ENCODE assay signal across 20 cellular contexts in genomic region chr9:36928210-36928609, GRCh38.
DNase-seq lines count a peak whose midpoint lies in the region; ATAC-seq, FAIRE-seq and TF ChIP-seq lines count a peak whose summit lies in the region.
"Had no signal": no experiment of that assay in that cellular context is flagged by ENCODE, and none has a peak within 500 bp of the region (broad histone marks: within the 10 kb centered on the region; RNA-seq: fewer than 3 reads in every experiment).

No MANE protein-coding gene starts in this region.

- H2BK120ac ChIP-seq in H1 (replicated peaks; ENCODE audit: low read depth, low read length) = no peak overlapping the region

- H3K14ac ChIP-seq in H1 (ENCODE audit: insufficient read length) = no peak overlapping the region

- no peak overlapping the region for H2AFZ ChIP-seq in H1 (ENCODE audit: low read length)

- no peak overlapping the region for H3K18ac ChIP-seq in H1 (ENCODE audit: extremely low read depth, low read length)

- no peak overlapping the region for H2BK12ac ChIP-seq in H1 (ENCODE audit: low read depth, low read length)

- no peak overlapping the region for H2BK15ac ChIP-seq in H1 (ENCODE audit: low read length)

- no peaks in the 10 kb centered on the region for H3K9me3 ChIP-seq in H1 (ENCODE audit: insufficient read depth in 2 of 2, low read depth in 1 of 2, low read length in 1 of 2)
- H3K9me3 ChIP-seq: thoracic aorta had no signal

- H3K9me3 Mint-ChIP-seq in activated T-cell treated with anti-CD3 and anti-CD28 coated beads, Interleukin-2, amount 50 U/mL, for 72 hours = peaks cover 3 to 5% of the 10 kb centered on the region in 2 donors

- no peak overlapping the region for H2BK20ac ChIP-seq in H1 (ENCODE audit: low read length)

- no peak for FAIRE-seq in H1 (lab: Jason Lieb, UNC)
- FAIRE-seq: K562 had no signal

- 92% methylated on average over 2 of the region's 2 CpGs; no CpG with 5 or more reads in 1 of the 2 experiments for WGBS in H1 (ENCODE audit: extremely low coverage in 1 of 2, insufficient coverage in 1 of 2, insufficient read length in 1 of 2, insufficient replicate concordance in 2 of 2, low coverage in 1 of 2, low lambda C conversion rate in 2 of 2, missing lambda C conversion rate in 1 of 2), 2 experiments

- ATAC-seq in activated T-cell treated with anti-CD3 and anti-CD28 coated beads, Interleukin-2, amount 50 U/mL, for 72 hours (replicated peaks in 1 of 2) = peak; percentile 5 to 6
- ATAC-seq: K562; naive thymus-derived CD8-positive, alpha-beta T cell; sciatic nerve had no signal

- no peak overlapping the region for H3K4me3 ChIP-seq in H1 (ENCODE audit: extremely low read depth in 1 of 4, insufficient read depth in 2 of 4, low read depth in 3 of 4, low read length in 4 of 4)
- H3K4me3 ChIP-seq: K562, thoracic aorta had no signal

- CTCF ChIA-PET in H1 (lab: Charles Lee; ENCODE audit: partially characterized antibody) = interaction anchor here (1.1 to 1.2 kb wide), 2 partner anchors 21 to 52 kb away, joined by 3 to 4 read pairs; no protein-coding TSS in a partner anchor

- H3K23me2 ChIP-seq in H1 (ENCODE audit: low read depth, low read length) = no peaks in the 10 kb centered on the region

- no peaks in the 10 kb centered on the region for H4K20me1 ChIP-seq in H1 (replicated peaks in 1 of 2; ENCODE audit: control insufficient read depth in 1 of 2, insufficient read depth in 2 of 2, low read length in 2 of 2)

- peaks cover 3 to 6% of the 10 kb centered on the region in 2 donors for H3K36me3 Mint-ChIP-seq in activated T-cell treated with anti-CD3 and anti-CD28 coated beads, Interleukin-2, amount 50 U/mL, for 72 hours (ENCODE audit: insufficient read depth in 2 of 2)
- H3K36me3 Mint-ChIP-seq: activated CD8-positive, alpha-beta memory T cell treated with anti-CD3 and anti-CD28 coated beads, Interleukin-2, amount 10 ng/mL, durations not matched to agents 7 days and 5 days; CD4-positive, alpha-beta memory T cell had no signal

- no peak overlapping the region for H3K9ac ChIP-seq in H1 (replicated peaks in 1 of 4; ENCODE audit: extremely low read depth in 1 of 4, low read depth in 3 of 4, low read length in 3 of 4)

- TF ChIP-seq RAD21 in H1 (IDR thresholded peaks at IDR 0.05 in 1 of 2, conservative IDR thresholded peaks at IDR 0.05 in 1 of 2; ENCODE audit: low read depth in 2 of 2, low read length in 2 of 2) = no peak

- H4K5ac ChIP-seq in H1 (ENCODE audit: insufficient read length, low read depth, low read length) = no peak overlapping the region

- no peak overlapping the region for H3K4ac ChIP-seq in H1 (replicated peaks; ENCODE audit: insufficient read length, low read depth, low read length)

- no peak overlapping the region for H4K91ac ChIP-seq in H1 (replicated peaks; ENCODE audit: insufficient read length, low read length)

- no peak overlapping the region for H2BK5ac ChIP-seq in H1 (ENCODE audit: low read depth, low read length)

- no peak overlapping the region for H3K27ac ChIP-seq in H1 (ENCODE audit: low read depth, low read length)
- H3K27ac ChIP-seq: epithelial cell of prostate, thoracic aorta had no signal

- H3K23ac ChIP-seq in H1 (ENCODE audit: insufficient read length) = no peak overlapping the region

- TF ChIP-seq EP300 in H1 (IDR thresholded peaks at IDR 0.05; ENCODE audit: borderline replicate concordance in 1 of 2, low read depth in 2 of 2, low read length in 2 of 2) = no peak

- TF ChIP-seq CTCF in H1 (IDR thresholded peaks at IDR 0.05; ENCODE audit: control extremely low read depth in 1 of 3, insufficient read depth in 1 of 3, low read depth in 1 of 3, low read length in 3 of 3) = no peak

- H3K79me2 ChIP-seq in H1 (ENCODE audit: control insufficient read depth in 1 of 2, insufficient read depth in 2 of 2, low read length in 2 of 2) = no peaks in the 10 kb centered on the region

- no peaks in the 10 kb centered on the region for H3K4me1 ChIP-seq in H1 (replicated peaks in 1 of 4; ENCODE audit: control insufficient read depth in 3 of 4, insufficient read depth in 4 of 4, low read length in 3 of 4)

- H3K27ac Mint-ChIP-seq in activated T-cell treated with anti-CD3 and anti-CD28 coated beads, Interleukin-2, amount 50 U/mL, for 72 hours = no peak overlapping the region
- H3K27ac Mint-ChIP-seq: CD4-positive, alpha-beta memory T cell had no signal

- no peaks in the 10 kb centered on the region for H3K79me1 ChIP-seq in H1 (ENCODE audit: low read depth, low read length)

- H3K36me3 ChIP-seq in H1 (ENCODE audit: control insufficient read depth in 2 of 4, insufficient read depth in 4 of 4, low read length in 3 of 4) = no peaks in the 10 kb centered on the region
- H3K36me3 ChIP-seq: thoracic aorta had no signal

- peaks cover 55% of the 10 kb centered on the region for H3K4me1 Mint-ChIP-seq in activated T-cell treated with anti-CD3 and anti-CD28 coated beads, Interleukin-2, amount 50 U/mL, for 72 hours (ENCODE audit: low read depth)

- no peak for TF ChIP-seq POLR2A in H1 (IDR thresholded peaks at IDR 0.05; ENCODE audit: control extremely low read depth in 1 of 2, low read depth in 2 of 2, low read length in 2 of 2)

- POLR2A ChIA-PET in H1 (lab: Charles Lee; ENCODE audit: partially characterized antibody) = no interaction called here

- no peak overlapping the region for H3K4me2 ChIP-seq in H1 (ENCODE audit: insufficient read depth in 1 of 2, low read depth in 2 of 2, low read length in 2 of 2)

- no peak for DNase-seq in activated T-cell treated with anti-CD3 and anti-CD28 coated beads, Interleukin-2, amount 50 U/mL, for 72 hours
- DNase-seq in activated T-cell treated with anti-CD3 and anti-CD28 coated beads for 4 hours = no peak
- peak; percentile 67 for DNase-seq in Daoy (ENCODE audit: low read depth)
- DNase-seq in NCI-H2029 treated with DMSO at 0.1 percent for 48 hours (lab: John Stamatoyannopoulos, UW) = peak; percentile 39
- DNase-seq in H1 (ENCODE audit: low read depth in 1 of 2, low spot score in 2 of 2) = no peak
- no peak for DNase-seq in iPS-NIHi11 (ENCODE audit: low spot score)
- DNase-seq in retina = no peak
- DNase-seq in DMS53 (lab: John Stamatoyannopoulos, UW) = no peak
- DNase-seq: activated CD4-positive, alpha-beta T cell treated with anti-CD3 and anti-CD28 coated beads for 1 hour; activated gamma-delta T cell treated with Interleukin-2 at 50 U/mL for 16 hours; CD4-positive, alpha-beta memory T cell; cerebellar nuclear complex; head of caudate nucleus; naive thymus-derived CD8-positive, alpha-beta T cell; NCI-H1694 had no signal

- H3K27me3 ChIP-seq in H1 (replicated peaks in 1 of 4; ENCODE audit: control insufficient read depth in 3 of 4, extremely low read depth in 1 of 4, insufficient read depth in 3 of 4, low read length in 3 of 4) = no peaks in the 10 kb centered on the region; a peak in 1 of 7 replicates

- H4K8ac ChIP-seq in H1 (ENCODE audit: extremely low read depth, insufficient read depth, low read length) = no peak overlapping the region

- H2AK5ac ChIP-seq in H1 (ENCODE audit: low read depth, low read length) = 0 out of 2 replicates have a peak overlapping the region, but pooled peaks have one; percentile 75

- peaks cover 48% of the 10 kb centered on the region for H3K27me3 Mint-ChIP-seq in activated T-cell treated with anti-CD3 and anti-CD28 coated beads, Interleukin-2, amount 50 U/mL, for 72 hours (ENCODE audit: low read depth)

- H3K4me3 Mint-ChIP-seq in activated T-cell treated with anti-CD3 and anti-CD28 coated beads, Interleukin-2, amount 50 U/mL, for 72 hours = peak overlapping the region; percentile 70 to 83
- H3K4me3 Mint-ChIP-seq: activated CD8-positive, alpha-beta memory T cell treated with anti-CD3 and anti-CD28 coated beads, Interleukin-2, amount 10 ng/mL, durations not matched to agents 7 days and 5 days; CD4-positive, alpha-beta memory T cell; naive thymus-derived CD8-positive, alpha-beta T cell had no signal

- H3K56ac ChIP-seq in H1 (replicated peaks; ENCODE audit: insufficient read length, low read depth, low read length) = no peak overlapping the region

TF ChIP-seq in H1, 55 proteins besides CTCF, POLR2A, EP300 and RAD21:
- TF ChIP-seq MAX (IDR thresholded peaks at IDR 0.05) (no peak), JUND (IDR thresholded peaks at IDR 0.05; ENCODE audit: low read length) (no peak), POLR2AphosphoS5 (IDR thresholded peaks at IDR 0.05; ENCODE audit: low read depth, low read length) (no peak), CBX8 (IDR thresholded peaks at IDR 0.05; ENCODE audit: borderline replicate concordance, low read depth, low read length) (no peak), RXRA (IDR thresholded peaks at IDR 0.05; ENCODE audit: insufficient read depth, low read depth, low read length) (no peak), BCL11A (IDR thresholded peaks at IDR 0.05; ENCODE audit: low read depth in 2 of 2, low read length in 2 of 2) (no peak)
- TF ChIP-seq, protein P1, sequence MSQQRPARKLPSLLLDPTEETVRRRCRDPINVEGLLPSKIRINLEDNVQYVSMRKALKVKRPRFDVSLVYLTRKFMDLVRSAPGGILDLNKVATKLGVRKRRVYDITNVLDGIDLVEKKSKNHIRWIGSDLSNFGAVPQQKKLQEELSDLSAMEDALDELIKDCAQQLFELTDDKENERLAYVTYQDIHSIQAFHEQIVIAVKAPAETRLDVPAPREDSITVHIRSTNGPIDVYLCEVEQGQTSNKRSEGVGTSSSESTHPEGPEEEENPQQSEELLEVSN (IDR thresholded peaks at IDR 0.05) = no peak

Comparison
In these comparisons a context has a peak if more than half of its experiments do, and no peak if none do; other contexts are left out.
1. DNase-seq: peak in Daoy (single experiment) and NCI-H2029 treated with DMSO at 0.1 percent for 48 hours (single experiment); none in activated T-cell treated with anti-CD3 and anti-CD28 coated beads, Interleukin-2, amount 50 U/mL, for 72 hours (0 of 2), activated T-cell treated with anti-CD3 and anti-CD28 coated beads for 4 hours (single experiment), H1 (0 of 2), iPS-NIHi11 (single experiment), retina (single experiment) and DMS53 (single experiment).